ENCODE assay signal across 1 cellular context in genomic region chr6:157461000-157461915, GRCh38.
TF ChIP-seq lines count a peak whose summit lies in the region.

No MANE protein-coding gene starts in this region.

TF ChIP-seq in HepG2, 621 proteins besides CTCF, POLR2A, EP300 and RAD21 (continued from another document and continues in another):
- peak; percentile 43; the same call in 1 of the 2 replicates for TF ChIP-seq PITX1 (CRISPR knock-in tag; IDR thresholded peaks at IDR 0.05)
- TF ChIP-seq SALL1 (CRISPR knock-in tag; IDR thresholded peaks at IDR 0.05) = peak; percentile 31
- TF ChIP-seq, protein P1, sequence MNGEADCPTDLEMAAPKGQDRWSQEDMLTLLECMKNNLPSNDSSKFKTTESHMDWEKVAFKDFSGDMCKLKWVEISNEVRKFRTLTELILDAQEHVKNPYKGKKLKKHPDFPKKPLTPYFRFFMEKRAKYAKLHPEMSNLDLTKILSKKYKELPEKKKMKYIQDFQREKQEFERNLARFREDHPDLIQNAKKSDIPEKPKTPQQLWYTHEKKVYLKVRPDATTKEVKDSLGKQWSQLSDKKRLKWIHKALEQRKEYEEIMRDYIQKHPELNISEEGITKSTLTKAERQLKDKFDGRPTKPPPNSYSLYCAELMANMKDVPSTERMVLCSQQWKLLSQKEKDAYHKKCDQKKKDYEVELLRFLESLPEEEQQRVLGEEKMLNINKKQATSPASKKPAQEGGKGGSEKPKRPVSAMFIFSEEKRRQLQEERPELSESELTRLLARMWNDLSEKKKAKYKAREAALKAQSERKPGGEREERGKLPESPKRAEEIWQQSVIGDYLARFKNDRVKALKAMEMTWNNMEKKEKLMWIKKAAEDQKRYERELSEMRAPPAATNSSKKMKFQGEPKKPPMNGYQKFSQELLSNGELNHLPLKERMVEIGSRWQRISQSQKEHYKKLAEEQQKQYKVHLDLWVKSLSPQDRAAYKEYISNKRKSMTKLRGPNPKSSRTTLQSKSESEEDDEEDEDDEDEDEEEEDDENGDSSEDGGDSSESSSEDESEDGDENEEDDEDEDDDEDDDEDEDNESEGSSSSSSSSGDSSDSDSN (CRISPR knock-in tag; IDR thresholded peaks at IDR 0.05) = 0 out of 2 replicates have a peak, but pooled peaks have one; percentile 1
- TF ChIP-seq FOXP4 (CRISPR knock-in tag; IDR thresholded peaks at IDR 0.05) = peak; percentile 41
- TF ChIP-seq ZBTB21 (CRISPR knock-in tag; IDR thresholded peaks at IDR 0.05) = peak; percentile 73
- TF ChIP-seq ZNF619 (CRISPR knock-in tag; IDR thresholded peaks at IDR 0.05) = no peak
- TF ChIP-seq ZFP36L1 (CRISPR knock-in tag; IDR thresholded peaks at IDR 0.05) = 0 out of 2 replicates have a peak, but pooled peaks have one; percentile 6
- TF ChIP-seq FOXC1 (CRISPR knock-in tag; IDR thresholded peaks at IDR 0.05; ENCODE audit: borderline replicate concordance) = 0 out of 2 replicates have a peak, but pooled peaks have one; percentile 20
- TF ChIP-seq ATF3 (CRISPR knock-in tag; IDR thresholded peaks at IDR 0.05) = no peak
- TF ChIP-seq ZNF350 (CRISPR knock-in tag; IDR thresholded peaks at IDR 0.05; ENCODE audit: borderline replicate concordance, low read depth) = no peak
- TF ChIP-seq KLF15 (CRISPR knock-in tag; IDR thresholded peaks at IDR 0.05; ENCODE audit: borderline replicate concordance) = no peak
- TF ChIP-seq ZNF317 (CRISPR knock-in tag; IDR thresholded peaks at IDR 0.05) = 0 out of 2 replicates have a peak, but pooled peaks have one; percentile 23
- TF ChIP-seq SMC3 (IDR thresholded peaks at IDR 0.05; ENCODE audit: low read length) = peak; percentile 6; the same call in 1 of the 2 replicates
- no peak for TF ChIP-seq HNRNPL (IDR thresholded peaks at IDR 0.05; ENCODE audit: low read depth, low read length)
- TF ChIP-seq MED1 (CRISPR knock-in tag; IDR thresholded peaks at IDR 0.05) = peak; percentile 47; the same call in 1 of the 2 replicates
- peak; percentile 51; the same call in 1 of the 2 replicates for TF ChIP-seq HIC2 (CRISPR knock-in tag; IDR thresholded peaks at IDR 0.05; ENCODE audit: low read depth)
- no peak for TF ChIP-seq HNRNPLL (IDR thresholded peaks at IDR 0.05; ENCODE audit: low read depth, low read length, poor library complexity, severe bottlenecking)
- TF ChIP-seq ZNF512B (CRISPR knock-in tag; IDR thresholded peaks at IDR 0.05; ENCODE audit: borderline replicate concordance) = 0 out of 2 replicates have a peak, but pooled peaks have one; percentile 50
- no peak for TF ChIP-seq ZNF33B (CRISPR knock-in tag; IDR thresholded peaks at IDR 0.05)
- TF ChIP-seq AHDC1 (CRISPR knock-in tag; IDR thresholded peaks at IDR 0.05; ENCODE audit: borderline replicate concordance) = peak; percentile 47; the same call in 1 of the 2 replicates
- no peak for TF ChIP-seq GABPA (IDR thresholded peaks at IDR 0.05; ENCODE audit: low read depth, low read length)
- 0 out of 2 replicates have a peak, but pooled peaks have one; percentile 19 for TF ChIP-seq GABPA (CRISPR knock-in tag; IDR thresholded peaks at IDR 0.05; ENCODE audit: low read depth)
- TF ChIP-seq, protein P2, sequence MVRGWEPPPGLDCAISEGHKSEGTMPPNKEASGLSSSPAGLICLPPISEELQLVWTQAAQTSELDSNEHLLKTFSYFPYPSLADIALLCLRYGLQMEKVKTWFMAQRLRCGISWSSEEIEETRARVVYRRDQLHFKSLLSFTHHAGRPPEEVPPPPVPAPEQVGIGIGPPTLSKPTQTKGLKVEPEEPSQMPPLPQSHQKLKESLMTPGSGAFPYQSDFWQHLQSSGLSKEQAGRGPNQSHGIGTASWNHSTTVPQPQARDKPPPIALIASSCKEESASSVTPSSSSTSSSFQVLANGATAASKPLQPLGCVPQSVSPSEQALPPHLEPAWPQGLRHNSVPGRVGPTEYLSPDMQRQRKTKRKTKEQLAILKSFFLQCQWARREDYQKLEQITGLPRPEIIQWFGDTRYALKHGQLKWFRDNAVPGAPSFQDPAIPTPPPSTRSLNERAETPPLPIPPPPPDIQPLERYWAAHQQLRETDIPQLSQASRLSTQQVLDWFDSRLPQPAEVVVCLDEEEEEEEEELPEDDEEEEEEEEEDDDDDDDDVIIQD (CRISPR knock-in tag; IDR thresholded peaks at IDR 0.05; ENCODE audit: low read depth) = 0 out of 2 replicates have a peak, but pooled peaks have one; percentile 22
- TF ChIP-seq ZBTB37 (CRISPR knock-in tag; IDR thresholded peaks at IDR 0.05) = 0 out of 2 replicates have a peak, but pooled peaks have one; percentile 29
- TF ChIP-seq, protein P3, sequence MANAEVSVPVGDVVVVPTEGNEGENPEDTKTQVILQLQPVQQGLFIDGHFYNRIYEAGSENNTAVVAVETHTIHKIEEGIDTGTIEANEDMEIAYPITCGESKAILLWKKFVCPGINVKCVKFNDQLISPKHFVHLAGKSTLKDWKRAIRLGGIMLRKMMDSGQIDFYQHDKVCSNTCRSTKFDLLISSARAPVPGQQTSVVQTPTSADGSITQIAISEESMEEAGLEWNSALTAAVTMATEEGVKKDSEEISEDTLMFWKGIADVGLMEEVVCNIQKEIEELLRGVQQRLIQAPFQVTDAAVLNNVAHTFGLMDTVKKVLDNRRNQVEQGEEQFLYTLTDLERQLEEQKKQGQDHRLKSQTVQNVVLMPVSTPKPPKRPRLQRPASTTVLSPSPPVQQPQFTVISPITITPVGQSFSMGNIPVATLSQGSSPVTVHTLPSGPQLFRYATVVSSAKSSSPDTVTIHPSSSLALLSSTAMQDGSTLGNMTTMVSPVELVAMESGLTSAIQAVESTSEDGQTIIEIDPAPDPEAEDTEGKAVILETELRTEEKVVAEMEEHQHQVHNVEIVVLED (CRISPR knock-in tag; IDR thresholded peaks at IDR 0.05; ENCODE audit: borderline replicate concordance) = no peak
- no peak for TF ChIP-seq HIVEP1 (CRISPR knock-in tag; IDR thresholded peaks at IDR 0.05)
- TF ChIP-seq FOXP1 (IDR thresholded peaks at IDR 0.05) = no peak
- TF ChIP-seq FOXP1 (CRISPR knock-in tag; IDR thresholded peaks at IDR 0.05) = 0 out of 2 replicates have a peak, but pooled peaks have one; percentile 15
- TF ChIP-seq LCORL (IDR thresholded peaks at IDR 0.05) = no peak
- TF ChIP-seq LCORL (CRISPR knock-in tag; IDR thresholded peaks at IDR 0.05) = peak; percentile 42
- TF ChIP-seq ELF3 (CRISPR knock-in tag; IDR thresholded peaks at IDR 0.05) = peak; percentile 21; the same call in 1 of the 2 replicates
- TF ChIP-seq FOXO4 (CRISPR knock-in tag; conservative IDR thresholded peaks at IDR 0.05) = 0 out of 2 replicates have a peak, but pooled peaks have one; percentile 70
- TF ChIP-seq ZNF572 (CRISPR knock-in tag; IDR thresholded peaks at IDR 0.05) = no peak
- TF ChIP-seq YEATS4 (CRISPR knock-in tag; IDR thresholded peaks at IDR 0.05; ENCODE audit: borderline replicate concordance) = no peak
